Comparison of ENCODE assay signal across 1 cellular context in genomic region chr7:74568658-74569057, GRCh38.
TF ChIP-seq lines count a peak whose summit lies in the region.

No MANE protein-coding gene starts in this region.

TF ChIP-seq in WTC11, 78 proteins besides CTCF, POLR2A, EP300 and RAD21:
- TF ChIP-seq ZSCAN18 (CRISPR knock-in tag; IDR thresholded peaks at IDR 0.05) (no peak), MAX (CRISPR knock-in tag; IDR thresholded peaks at IDR 0.05) (no peak), SOX15 (CRISPR knock-in tag; IDR thresholded peaks at IDR 0.05) (no peak), ATF6 (CRISPR knock-in tag; IDR thresholded peaks at IDR 0.05) (no peak), ATF2 (CRISPR knock-in tag; IDR thresholded peaks at IDR 0.05; ENCODE audit: borderline replicate concordance, low read depth) (no peak), CDX4 (CRISPR knock-in tag; IDR thresholded peaks at IDR 0.05; ENCODE audit: borderline replicate concordance) (no peak), ETV6 (CRISPR knock-in tag; IDR thresholded peaks at IDR 0.05) (no peak), SMAD4 (CRISPR knock-in tag; IDR thresholded peaks at IDR 0.05) (no peak), ARID4B (CRISPR knock-in tag; IDR thresholded peaks at IDR 0.05; ENCODE audit: borderline replicate concordance) (no peak), HMGXB4 (CRISPR knock-in tag; IDR thresholded peaks at IDR 0.05) (no peak), AFF4 (CRISPR knock-in tag; IDR thresholded peaks at IDR 0.05; ENCODE audit: borderline replicate concordance) (no peak), EMX1 (CRISPR knock-in tag; IDR thresholded peaks at IDR 0.05) (no peak), HMGA2 (CRISPR knock-in tag; IDR thresholded peaks at IDR 0.05) (no peak)
